In the genomic region with DNA sequence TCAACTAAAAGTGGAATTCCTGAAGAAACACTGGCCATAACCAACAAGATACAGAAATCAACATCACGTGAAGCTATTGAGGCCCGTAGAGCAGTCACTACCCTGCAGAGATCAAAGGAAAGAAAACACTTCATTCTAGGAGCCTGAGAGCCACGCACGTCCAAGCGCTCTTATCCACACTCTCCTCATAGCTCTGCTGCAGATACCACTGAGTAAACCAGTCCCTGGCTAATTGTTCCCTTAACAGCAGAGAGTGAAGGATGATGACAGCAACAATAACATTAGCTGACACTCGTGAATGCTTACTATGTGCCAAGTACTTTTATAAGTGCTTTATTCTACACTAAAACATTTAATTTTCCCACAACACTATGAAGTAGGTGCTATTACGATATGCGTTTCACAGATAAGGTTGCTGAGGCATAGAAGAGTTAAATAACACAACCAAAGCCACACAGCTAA, we compare ENCODE assay signal across 11 cellular contexts.
DNase-seq lines count a peak whose midpoint lies in the region; ATAC-seq and TF ChIP-seq lines count a peak whose summit lies in the region.
"Had no signal": no experiment of that assay in that cellular context is flagged by ENCODE, and none has a peak within 500 bp of the region (broad histone marks: within the 10 kb centered on the region; RNA-seq: fewer than 3 reads in every experiment).

No MANE protein-coding gene starts in this region.

- no peaks in the 10 kb centered on the region for H3K79me1 ChIP-seq in neuronal stem cell (ENCODE audit: low read depth, low read length)

- peak overlapping the region; percentile 13 for H3K9ac ChIP-seq in endocrine pancreas (ENCODE audit: control insufficient read depth, insufficient read depth, low read length)
- no peak overlapping the region for H3K9ac ChIP-seq in neuronal stem cell (ENCODE audit: low read depth, low read length, poor library complexity)

- no peak for TF ChIP-seq CTCF in Calu3 (IDR thresholded peaks at IDR 0.05; ENCODE audit: unreplicated experiment)
- no peak for TF ChIP-seq CTCF in testis (IDR thresholded peaks at IDR 0.05)

- no peak overlapping the region for H2BK5ac ChIP-seq in neuronal stem cell (ENCODE audit: low read length)

- no peak overlapping the region for H4K8ac ChIP-seq in neuronal stem cell (ENCODE audit: low read depth, low read length)

- H2AFZ ChIP-seq in neuronal stem cell (ENCODE audit: low read length) = peak overlapping the region; percentile 65

- H3K36me3 Mint-ChIP-seq in Calu3 (ENCODE audit: insufficient read depth, unreplicated experiment) = no peaks in the 10 kb centered on the region

- H3K4me3 ChIP-seq in endocrine pancreas (ENCODE audit: control insufficient read depth, insufficient read depth, low read length) (peak overlapping the region; percentile 82), neuronal stem cell (ENCODE audit: low read length in 2 of 2) (no peak overlapping the region), testis (no peak overlapping the region)

- no CpG with 5 or more reads among the region's 8 CpGs for WGBS in neuronal stem cell (ENCODE audit: extremely low coverage in 2 of 2, insufficient read length in 2 of 2, insufficient replicate concordance in 1 of 2), 2 donors
- 47 to 53% methylated on average over 8 of the region's 8 CpGs for WGBS in testis, 2 donors

- H3K9me3 ChIP-seq in endocrine pancreas (ENCODE audit: control insufficient read depth, low read length) (no peaks in the 10 kb centered on the region), neuronal stem cell (replicated peaks in 1 of 2; ENCODE audit: control insufficient read depth in 2 of 2, insufficient read depth in 1 of 2, low read depth in 1 of 2, low read length in 2 of 2) (no peaks in the 10 kb centered on the region), testis (no peaks in the 10 kb centered on the region)

- no peak for ATAC-seq in activated CD4-positive, CD25-positive, alpha-beta regulatory T cell treated with anti-CD3 and anti-CD28 coated beads, Interleukin-2, amount 50 U/mL, for 24 hours

- H3K4me3 Mint-ChIP-seq in Calu3 (ENCODE audit: low read depth, unreplicated experiment) = no peak overlapping the region
- H3K4me3 Mint-ChIP-seq: activated B cell treated with CpG ODN at 0.5 μM for 24 hours had no signal

- H4K91ac ChIP-seq in neuronal stem cell (ENCODE audit: low read depth, low read length, poor library complexity) = no peak overlapping the region

- no peak for TF ChIP-seq POLR2A in testis (IDR thresholded peaks at IDR 0.05)
- no peak for TF ChIP-seq POLR2A in erythroblast (IDR thresholded peaks at IDR 0.05; ENCODE audit: low read length)

- BruUV-seq in Calu3 (replicated peaks; lab: Mats Ljungman, UMichigan) = no TSS peak

- H2BK12ac ChIP-seq in neuronal stem cell (ENCODE audit: low read length) = no peak overlapping the region

- no peak overlapping the region for H2BK120ac ChIP-seq in neuronal stem cell (ENCODE audit: low read depth, low read length)

- no peak overlapping the region for H3K4me2 ChIP-seq in neuronal stem cell (ENCODE audit: insufficient read depth, low read length, poor library complexity, severe bottlenecking)

- no peak overlapping the region for H3K14ac ChIP-seq in neuronal stem cell (ENCODE audit: low read length)

- H3K9me3 Mint-ChIP-seq in Calu3 (ENCODE audit: low read depth, unreplicated experiment) = peaks cover 3% of the 10 kb centered on the region
- H3K9me3 Mint-ChIP-seq: activated B cell treated with CpG ODN at 0.5 μM for 24 hours had no signal

- peaks cover 16% of the 10 kb centered on the region for H3K4me1 Mint-ChIP-seq in Calu3 (ENCODE audit: low read depth, unreplicated experiment)
- H3K4me1 Mint-ChIP-seq: activated B cell treated with CpG ODN at 0.5 μM for 24 hours had no signal

- H3K4ac ChIP-seq in neuronal stem cell (ENCODE audit: low read length) = no peak overlapping the region

- no peaks in the 10 kb centered on the region for H3K27me3 ChIP-seq in endocrine pancreas (ENCODE audit: control insufficient read depth, insufficient read depth, low read length)
- H3K27me3 ChIP-seq in neuronal stem cell (ENCODE audit: control insufficient read depth in 3 of 3, insufficient read depth in 3 of 3, low read depth in 1 of 3, low read length in 3 of 3) = no peaks in the 10 kb centered on the region
- no peaks in the 10 kb centered on the region for H3K27me3 ChIP-seq in testis

- DNase-seq in EH (ENCODE audit: low read depth) = peak; percentile 28
- DNase-seq in NCI-H2227 treated with DMSO at 0.1 percent for 48 hours (lab: John Stamatoyannopoulos, UW) = peak; percentile 89
- no peak for DNase-seq in neuronal stem cell (ENCODE audit: low spot score)
- DNase-seq in Calu3 = no peak
- no peak for DNase-seq in testis
- no peak for DNase-seq in erythroblast (lab: John Stamatoyannopoulos, UW)
- DNase-seq: activated B cell treated with CpG ODN at 0.5 μM for 24 hours, DND-41, kidney had no signal

- H3K27ac Mint-ChIP-seq in Calu3 (ENCODE audit: unreplicated experiment) = no peak overlapping the region
- H3K27ac Mint-ChIP-seq: activated B cell treated with CpG ODN at 0.5 μM for 24 hours had no signal

- no peak overlapping the region for H3K18ac ChIP-seq in neuronal stem cell (ENCODE audit: low read length)

- peaks cover 6% of the 10 kb centered on the region for H3K4me1 ChIP-seq in endocrine pancreas (ENCODE audit: control insufficient read depth, insufficient read depth, low read length)
- H3K4me1 ChIP-seq in neuronal stem cell (ENCODE audit: control insufficient read depth in 2 of 2, insufficient read depth in 1 of 2, low read depth in 1 of 2, low read length in 2 of 2) = peaks cover 4 to 7% of the 10 kb centered on the region in 2 donors
- H3K4me1 ChIP-seq in testis = no peaks in the 10 kb centered on the region

- no peaks in the 10 kb centered on the region for H3K27me3 Mint-ChIP-seq in Calu3 (ENCODE audit: unreplicated experiment)

- H3K23ac ChIP-seq in neuronal stem cell (ENCODE audit: low read depth, low read length, poor library complexity) = no peak overlapping the region

- H2BK15ac ChIP-seq in neuronal stem cell (ENCODE audit: low read length) = no peak overlapping the region

- H3K36me3 ChIP-seq in endocrine pancreas (ENCODE audit: control insufficient read depth, insufficient read depth, low read length) (no peaks in the 10 kb centered on the region), neuronal stem cell (replicated peaks in 1 of 2; ENCODE audit: control insufficient read depth in 2 of 2, insufficient read depth in 2 of 2, low read length in 2 of 2) (no peaks in the 10 kb centered on the region), testis (ENCODE audit: low read depth, missing control alignments) (no peaks in the 10 kb centered on the region)

- no peak overlapping the region for H2AK5ac ChIP-seq in neuronal stem cell (ENCODE audit: low read depth, low read length)

- no peak overlapping the region for H3K27ac ChIP-seq in neuronal stem cell (replicated peaks; ENCODE audit: low read length)
- H3K27ac ChIP-seq in testis = no peak overlapping the region

- intact Hi-C loops in Calu3 (cut with micrococcal nuclease; ENCODE audit: unreplicated experiment) (loop anchor here (5.0 to 10.0 kb wide), 2 partner anchors 209 to 367 kb away; a partner anchor contains a TSS), testis (cut with DNase I; ENCODE audit: low total_unique reads) (no loop called here)

- CTCF ChIA-PET in Calu3 (lab: Charles Lee) = no interaction called here

Comparison
In these comparisons a context has a peak if more than half of its experiments do, and no peak if none do; other contexts are left out.
1. DNase-seq: peak in EH (single experiment) and NCI-H2227 treated with DMSO at 0.1 percent for 48 hours (single experiment); none in neuronal stem cell (single experiment), Calu3 (single experiment), testis (single experiment) and erythroblast (0 of 2).